Comparison of ENCODE assay signal across 8 cellular contexts in the genomic region with DNA sequence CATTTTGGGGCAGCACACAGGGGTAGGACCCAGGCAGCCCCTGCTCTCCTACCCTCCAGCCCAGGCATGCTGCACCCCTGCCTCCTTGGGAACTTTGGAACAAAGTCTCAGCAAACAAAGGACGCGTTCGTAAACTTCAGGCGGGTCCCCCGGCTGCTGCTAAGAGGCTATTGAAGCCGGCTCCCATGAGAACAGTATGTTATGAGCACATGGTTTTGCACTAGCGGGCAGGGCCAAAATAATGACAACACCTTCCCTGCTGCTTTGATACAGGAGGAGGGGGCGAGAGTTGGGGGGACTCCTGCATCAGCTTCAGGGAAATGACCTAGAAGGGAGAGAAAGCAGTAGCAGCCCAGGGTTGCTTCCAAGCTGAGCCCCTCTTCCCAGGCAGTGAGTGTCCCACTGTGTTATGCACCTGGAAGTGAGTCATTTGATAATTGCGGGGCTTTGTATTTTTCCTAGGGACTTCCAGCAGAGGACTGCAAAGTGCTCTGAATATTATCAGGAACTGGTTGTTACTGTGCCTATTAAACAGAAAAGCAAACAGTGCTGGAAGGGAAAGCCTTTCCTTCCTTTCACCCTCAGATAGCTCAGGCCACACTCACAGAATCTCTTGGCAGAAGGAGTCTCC. TPM values are rescaled to one million over a fixed set of nuclear protein-coding genes. Genes with fewer than 3 reads are reported as not detected.
DNase-seq lines count a peak whose midpoint lies in the region; ATAC-seq and TF ChIP-seq lines count a peak whose summit lies in the region.

No MANE protein-coding gene starts in this region.

- H3K4me1 ChIP-seq in testis: peaks cover 78% of the 10 kb centered on the region

- DNase-seq in 8988T (peak; percentile 45), LNCaP clone FGC (ENCODE audit: low read depth) (peak; percentile 87), left lobe of liver (ENCODE audit: low spot score) (peak; percentile 32), testis (peak; percentile 48), COLO829 (ENCODE audit: low spot score) (no peak), T-helper 1 cell (no peak)

- peak overlapping the region; percentile 89 to 100 (median 98) for H3K27ac Mint-ChIP-seq in brain

- H3K4me3 ChIP-seq in LNCaP clone FGC (ENCODE audit: low read depth, low read length) (peak overlapping the region; percentile 11; the same call in 1 of the 2 replicates), testis (no peak overlapping the region)

- no peaks in the 10 kb centered on the region for H3K9me3 ChIP-seq in testis

- H3K4me1 Mint-ChIP-seq in brain: peaks cover 100% of the 10 kb centered on the region

- TF ChIP-seq POLR2A in testis (IDR thresholded peaks at IDR 0.05): no peak

- peak overlapping the region; percentile 29 to 87 (median 58) for H3K4me3 Mint-ChIP-seq in brain

- intact Hi-C loops in testis (cut with DNase I; ENCODE audit: low total_unique reads): no loop called here

- H3K9me3 Mint-ChIP-seq in brain: no peaks in the 10 kb centered on the region

- no peaks in the 10 kb centered on the region for H3K27me3 ChIP-seq in testis

- no peaks in the 10 kb centered on the region for H3K36me3 Mint-ChIP-seq in brain

- peak; percentile 41 for ATAC-seq in left lobe of liver
- no peak for ATAC-seq in HG03095 (IDR thresholded peaks at IDR 0.05; ENCODE audit: unreplicated experiment)

- TF ChIP-seq CTCF in LNCaP clone FGC (IDR thresholded peaks at IDR 0.05; ENCODE audit: control insufficient read depth, extremely low read depth, insufficient read depth): no peak
- no peak for TF ChIP-seq CTCF in brain (conservative IDR thresholded peaks at IDR 0.05)
- no peak for TF ChIP-seq CTCF in testis (IDR thresholded peaks at IDR 0.05)

- 21 to 39% methylated on average over 9 of the region's 9 CpGs for WGBS in testis, 2 donors

- peak overlapping the region; percentile 69 to 88 for H3K27ac ChIP-seq in testis

- H3K27me3 Mint-ChIP-seq in brain: peaks cover 19% of the 10 kb centered on the region

- no peaks in the 10 kb centered on the region for H3K36me3 ChIP-seq in testis (ENCODE audit: low read depth, missing control alignments)

RNA-seq across cellular contexts. Expression of gene ITPRIP, which starts 6.9 kb away (rescaled TPM):
- polyA plus RNA-seq in brain (ENCODE audit: insufficient read depth, low read depth, low replicate concordance) (19.8 TPM), testis (ENCODE audit: insufficient read depth, low read depth, low replicate concordance) (21.5 TPM)
- total RNA-seq in left lobe of liver (4.5 TPM), testis (10 to 100 TPM; 21.6 to 29.5 TPM)

RNA-seq across cellular contexts. Expression of gene CFAP58, which starts 22.3 kb away (rescaled TPM):
- 0.37 TPM for polyA plus RNA-seq in brain (ENCODE audit: insufficient read depth, low read depth, low replicate concordance)
- 0.15 TPM for total RNA-seq in left lobe of liver
- total RNA-seq in testis: 10 to 100 TPM; 10.1 to 14.6 TPM
- 16.3 TPM for polyA plus RNA-seq in testis (ENCODE audit: insufficient read depth, low read depth, low replicate concordance)

Comparison
In these comparisons a context has a peak if more than half of its experiments do, and no peak if none do; other contexts are left out.
1. DNase-seq: peak in 8988T (single experiment), LNCaP clone FGC (single experiment), left lobe of liver (single experiment) and testis (single experiment); none in COLO829 (single experiment) and T-helper 1 cell (0 of 5).